In genomic region chr5:55535199-55535905, GRCh38 we compare ENCODE assay signal across 8 cellular contexts. TPM values are rescaled to one million over a fixed set of nuclear protein-coding genes. Genes with fewer than 3 reads are reported as not detected.
DNase-seq lines count a peak whose midpoint lies in the region; ATAC-seq and TF ChIP-seq lines count a peak whose summit lies in the region.

No MANE protein-coding gene starts in this region.

- intact Hi-C loops in uterus (cut with DNase I; ENCODE audit: low total_unique reads), result loop anchor here (10.0 kb wide), 1 partner anchor 69 kb away; no protein-coding TSS in a partner anchor

- H2BK15ac ChIP-seq in mesendoderm (replicated peaks; ENCODE audit: low read depth), result no peak overlapping the region

- peaks cover 31% of the 10 kb centered on the region for H3K79me2 ChIP-seq in mesendoderm (ENCODE audit: control insufficient read depth, insufficient read depth, low read length)

- H3K56ac ChIP-seq in mesendoderm (ENCODE audit: low read length), result peak overlapping the region; percentile 93

- H2BK5ac ChIP-seq in mesendoderm (ENCODE audit: low read length), result peak overlapping the region; percentile 92

- peak overlapping the region; percentile 80 for H3K9ac ChIP-seq in mesendoderm (ENCODE audit: low read length)

- H3K27ac ChIP-seq in mesendoderm (ENCODE audit: low read depth, low read length) (peak overlapping the region; percentile 85), uterus (peak overlapping the region; percentile 98)

- peak; percentile 74 for DNase-seq in DMS53 (lab: John Stamatoyannopoulos, UW)
- peak; percentile 84 for DNase-seq in NCI-H69 (lab: John Stamatoyannopoulos, UW)
- no peak for DNase-seq in choroid plexus epithelial cell (ENCODE audit: low read depth)
- DNase-seq in mesendoderm, result peak; percentile 86
- DNase-seq in uterus, result peak in 1 of 2 donors; percentile 22

- H3K36me3 ChIP-seq in mesendoderm (ENCODE audit: control insufficient read depth, insufficient read depth, low read length) (no peaks in the 10 kb centered on the region), uterus (no peaks in the 10 kb centered on the region)

- no peak overlapping the region for H2BK120ac ChIP-seq in mesendoderm (ENCODE audit: low read depth, low read length)

- TF ChIP-seq CTCF in choroid plexus epithelial cell (conservative IDR thresholded peaks at IDR 0.05; ENCODE audit: low read depth, low read length), result no peak
- peak in 2 of 4 experiments; percentile 10 to 12 for TF ChIP-seq CTCF in uterus (IDR thresholded peaks at IDR 0.05)

- H3K27me3 ChIP-seq in mesendoderm (ENCODE audit: insufficient read depth, low read length, poor library complexity), result no peaks in the 10 kb centered on the region
- H3K27me3 ChIP-seq in uterus, result no peaks in the 10 kb centered on the region

- H3K4me2 ChIP-seq in mesendoderm (ENCODE audit: low read length), result peak overlapping the region; percentile 74

- H3K4me3 ChIP-seq in choroid plexus epithelial cell (ENCODE audit: low read depth, low read length), result peak overlapping the region; percentile 95
- H3K4me3 ChIP-seq in mesendoderm (ENCODE audit: low read length), result peak overlapping the region; percentile 64
- peak overlapping the region; percentile 69 to 72 for H3K4me3 ChIP-seq in uterus

- peak overlapping the region; percentile 62 for H3K4ac ChIP-seq in mesendoderm (ENCODE audit: low read depth, low read length)

- no peak overlapping the region for H3K23ac ChIP-seq in mesendoderm (ENCODE audit: low read length)

- no peak overlapping the region for H2AK5ac ChIP-seq in mesendoderm (ENCODE audit: low read length)

- peaks cover 1% of the 10 kb centered on the region for H3K4me1 ChIP-seq in mesendoderm (ENCODE audit: control insufficient read depth, low read depth, low read length)
- H3K4me1 ChIP-seq in uterus, result peaks cover 0 to 8% of the 10 kb centered on the region in 2 donors

- ATAC-seq in GM21717 (IDR thresholded peaks at IDR 0.05; ENCODE audit: unreplicated experiment) (peak; percentile 18), GM21360 (IDR thresholded peaks at IDR 0.05; ENCODE audit: unreplicated experiment) (no peak), GM21367 (IDR thresholded peaks at IDR 0.05; ENCODE audit: unreplicated experiment) (no peak)

- no peaks in the 10 kb centered on the region for H3K9me3 ChIP-seq in uterus

- H3K79me1 ChIP-seq in mesendoderm (ENCODE audit: low read length), result peaks cover 3% of the 10 kb centered on the region

- peak overlapping the region; percentile 88 for H3K18ac ChIP-seq in mesendoderm (ENCODE audit: low read length)

- TF ChIP-seq POLR2A in uterus (IDR thresholded peaks at IDR 0.05), result no peak

- H4K5ac ChIP-seq in mesendoderm (ENCODE audit: low read length), result no peak overlapping the region

- no CpG with 5 or more reads among the region's 19 CpGs for WGBS in mesendoderm (ENCODE audit: extremely low coverage, insufficient coverage, low lambda C conversion rate)

- H4K8ac ChIP-seq in mesendoderm (ENCODE audit: low read depth, low read length), result no peak overlapping the region

RNA-seq across cellular contexts. Expression of gene PLPP1, which starts 0.6 kb away (rescaled TPM):
- 14.6 TPM for polyA plus RNA-seq in mesendoderm (2013, experiment 1 of 2)
- 14.9 TPM for polyA plus RNA-seq in mesendoderm (2013, experiment 2 of 2)
- 100 to 1,000 TPM in 3 of 4 donors, 10 to 100 TPM in 1; 83.4 to 297 (median 175) TPM for total RNA-seq in uterus
